ENCODE assay signal across 8 cellular contexts in the genomic region with DNA sequence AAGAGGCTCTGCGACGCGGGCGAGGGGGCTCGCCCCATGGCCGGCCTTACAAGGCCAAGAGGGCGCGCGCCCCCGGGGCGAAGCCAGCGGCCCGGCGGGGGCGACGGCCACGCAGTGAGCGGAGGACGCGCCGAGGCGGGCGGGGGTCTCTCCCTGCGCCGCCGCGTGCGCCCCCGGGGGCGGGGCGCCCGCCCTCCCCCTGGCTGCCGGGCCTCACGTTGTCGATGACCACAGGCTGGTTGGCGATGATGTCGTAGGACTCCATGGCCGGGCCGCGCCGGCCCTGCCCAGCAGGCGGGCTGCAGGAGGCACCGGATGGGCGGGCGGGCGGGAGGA. TPM values are rescaled to one million over a fixed set of nuclear protein-coding genes. Genes with fewer than 3 reads are reported as not detected.
DNase-seq lines count a peak whose midpoint lies in the region; ATAC-seq and TF ChIP-seq lines count a peak whose summit lies in the region.

No MANE protein-coding gene starts in this region.

- H3K27me3 ChIP-seq in SK-N-SH (ENCODE audit: insufficient read depth): no peaks in the 10 kb centered on the region
- no peaks in the 10 kb centered on the region for H3K27me3 ChIP-seq in iPS DF 6.9 (ENCODE audit: control insufficient read depth, insufficient read depth, low read length)
- no peaks in the 10 kb centered on the region for H3K27me3 ChIP-seq in stomach smooth muscle (ENCODE audit: control insufficient read depth in 1 of 2, insufficient read depth in 2 of 2, low read length in 2 of 2)

- no peak for TF ChIP-seq RAD21 in SK-N-SH (IDR thresholded peaks at IDR 0.05; ENCODE audit: low read length)

- peaks cover 31% of the 10 kb centered on the region for H3K79me2 ChIP-seq in SK-N-SH (ENCODE audit: insufficient read depth)

- peak overlapping the region; percentile 97 for H3K4me2 ChIP-seq in SK-N-SH

- H3K9ac ChIP-seq in SK-N-SH (peak overlapping the region; percentile 88), stomach smooth muscle (ENCODE audit: low read length in 2 of 2) (peak overlapping the region; percentile 73 to 75)

- H3F3A ChIP-seq in SK-N-SH (replicated peaks; ENCODE audit: insufficient read depth): peaks cover 15% of the 10 kb centered on the region

- DNase-seq in SK-N-SH (no peak), iPS DF 6.9 (ENCODE audit: low read depth, low spot score) (no peak), NCI-H69 (lab: John Stamatoyannopoulos, UW) (no peak), 8988T (no peak)

- 0 out of 2 replicates have a peak, but pooled peaks cover 7% of the 10 kb centered on the region for H4K20me1 ChIP-seq in SK-N-SH (ENCODE audit: insufficient read depth)

- no CpG with 5 or more reads among the region's 46 CpGs for WGBS in SK-N-SH (ENCODE audit: low lambda C conversion rate)
- WGBS in iPS DF 6.9 (ENCODE audit: insufficient coverage, insufficient read length): no CpG with 5 or more reads among the region's 46 CpGs

- ATAC-seq in SK-N-SH treated with all-trans-retinoic acid at 6 μM for 48 hours: no peak
- ATAC-seq in GM18861 (IDR thresholded peaks at IDR 0.05; ENCODE audit: unreplicated experiment): no peak

- H3K36me3 ChIP-seq in SK-N-SH (replicated peaks in 1 of 2; ENCODE audit: control insufficient read depth in 1 of 2, insufficient read depth in 2 of 2, low read length in 1 of 2): peaks cover 0 to 12% of the 10 kb centered on the region in 2 experiments
- H3K36me3 ChIP-seq in iPS DF 6.9 (ENCODE audit: control insufficient read depth, insufficient read depth, low read length): peaks cover 2% of the 10 kb centered on the region; the same call in 1 of the 2 replicates
- H3K36me3 ChIP-seq in stomach smooth muscle (ENCODE audit: control insufficient read depth in 2 of 2, insufficient read depth in 2 of 2, low read length in 2 of 2): peaks cover 0 to 9% of the 10 kb centered on the region in 2 donors

- H3K4me3 ChIP-seq in SK-N-SH (ENCODE audit: low read depth in 2 of 2, low read length in 1 of 2) (peak overlapping the region; percentile 71 to 81), iPS DF 6.9 (ENCODE audit: low read length) (peak overlapping the region; percentile 54), stomach smooth muscle (ENCODE audit: low read length in 2 of 2) (peak overlapping the region; percentile 85 to 88)

- no peaks in the 10 kb centered on the region for H3K9me2 ChIP-seq in SK-N-SH

- CTCF ChIA-PET in SK-N-SH (lab: Yijun Ruan, JAX): interaction anchor here (0.6 to 8.6 kb wide), 14 partner anchors 10 to 669 kb away, joined by 3 to 88 read pairs (median 5); a partner anchor contains a TSS

- H3K9me3 ChIP-seq in SK-N-SH: no peaks in the 10 kb centered on the region
- H3K9me3 ChIP-seq in iPS DF 6.9 (ENCODE audit: control insufficient read depth, insufficient read depth, low read length): no peaks in the 10 kb centered on the region
- no peaks in the 10 kb centered on the region for H3K9me3 ChIP-seq in stomach smooth muscle (ENCODE audit: control insufficient read depth in 2 of 2, low read length in 2 of 2)

- TF ChIP-seq EP300 in SK-N-SH (IDR thresholded peaks at IDR 0.05; ENCODE audit: borderline replicate concordance in 1 of 2, low read depth in 1 of 2, low read length in 1 of 2): no peak

- POLR2A ChIA-PET in SK-N-SH (lab: Yijun Ruan, JAX): interaction anchor here (0.9 to 1.8 kb wide), 4 partner anchors 12 to 30 kb away, joined by 3 to 26 read pairs (median 3); a partner anchor contains a TSS

- no peak for TF ChIP-seq CTCF in SK-N-SH (IDR thresholded peaks at IDR 0.05)
- TF ChIP-seq CTCF in VCaP (conservative IDR thresholded peaks at IDR 0.05): no peak

- H2AFZ ChIP-seq in SK-N-SH (ENCODE audit: low read depth): peak overlapping the region; percentile 36

- H3K4me1 ChIP-seq in SK-N-SH (ENCODE audit: control insufficient read depth in 1 of 2, insufficient read depth in 2 of 2, low read depth in 1 of 2, low read length in 1 of 2) (peaks cover 15% of the 10 kb centered on the region in 2 experiments; a peak in 3 of 4 replicates), iPS DF 6.9 (ENCODE audit: control insufficient read depth, insufficient read depth, low read length) (0 out of 2 replicates have a peak, but pooled peaks cover 1% of the 10 kb centered on the region), stomach smooth muscle (ENCODE audit: control insufficient read depth, insufficient read depth, low read length) (peaks cover 32% of the 10 kb centered on the region)

- peak overlapping the region; percentile 90 to 91 for H3K27ac ChIP-seq in SK-N-SH (ENCODE audit: low read depth in 2 of 2, low read length in 1 of 2)
- H3K27ac ChIP-seq in VCaP: peak overlapping the region; percentile 95
- no peak overlapping the region for H3K27ac ChIP-seq in iPS DF 6.9 (ENCODE audit: low read length)
- peak overlapping the region; percentile 73 for H3K27ac ChIP-seq in stomach smooth muscle (ENCODE audit: low read length)

TF ChIP-seq in SK-N-SH, 30 proteins besides CTCF, POLR2A, EP300 and RAD21:
- TF ChIP-seq POLR2AphosphoS5 (IDR thresholded peaks at IDR 0.05; ENCODE audit: low read depth, low read length): 0 out of 2 replicates have a peak, but pooled peaks have one; percentile 8
- TF ChIP-seq SIN3A (IDR thresholded peaks at IDR 0.05; ENCODE audit: borderline replicate concordance, low read depth, low read length): 0 out of 2 replicates have a peak, but pooled peaks have one; percentile 1
- TF ChIP-seq EZH2phosphoT487 (IDR thresholded peaks at IDR 0.05; ENCODE audit: borderline replicate concordance, low read depth): no peak
- TF ChIP-seq MXI1 (IDR thresholded peaks at IDR 0.05; ENCODE audit: low read depth, low read length): peak; percentile 23; the same call in 1 of the 2 replicates
- no peak for TF ChIP-seq FOXJ3 (CRISPR knock-in tag; IDR thresholded peaks at IDR 0.05)
- TF ChIP-seq FOXM1 (IDR thresholded peaks at IDR 0.05; ENCODE audit: low read depth): no peak

TF ChIP-seq in SK-N-SH treated with all-trans-retinoic acid at 6 μM for 48 hours, 23 proteins besides CTCF, POLR2A, EP300 and RAD21:
- TF ChIP-seq ARNTL (CRISPR knock-in tag; IDR thresholded peaks at IDR 0.05; ENCODE audit: borderline replicate concordance, low read depth): no peak

RNA-seq across cellular contexts. Expression of a gene that starts 0.2 kb away (rescaled TPM):
- 51.5 and 55.1 TPM in 2 replicates for polyA plus RNA-seq in SK-N-SH (2012; rRNA removed)
- 21.3 and 36.6 TPM in 2 replicates for polyA plus RNA-seq in SK-N-SH (2012; cell fraction: cytosol; rRNA removed)
- polyA plus RNA-seq in SK-N-SH (2012; cell fraction: nucleus; rRNA removed): 120 and 133 TPM in 2 replicates

RNA-seq across cellular contexts. Expression of a gene that starts 5.9 kb away (rescaled TPM):
- 3.1 and 5.6 TPM in 2 replicates for polyA plus RNA-seq in SK-N-SH (2012; rRNA removed)
- polyA plus RNA-seq in SK-N-SH (2012; cell fraction: cytosol; rRNA removed): 0.94 and 1.3 TPM in 2 replicates
- polyA plus RNA-seq in SK-N-SH (2012; cell fraction: nucleus; rRNA removed): 27.9 and 40.6 TPM in 2 replicates

RNA-seq across cellular contexts. Expression of a gene that starts 17.7 kb away (rescaled TPM):
- polyA plus RNA-seq in SK-N-SH (2012; rRNA removed): 493 and 702 TPM in 2 replicates
- polyA plus RNA-seq in SK-N-SH (2012; cell fraction: cytosol; rRNA removed): 540 and 572 TPM in 2 replicates
- polyA plus RNA-seq in SK-N-SH (2012; cell fraction: nucleus; rRNA removed): 262 and 386 TPM in 2 replicates

RNA-seq across cellular contexts. Expression of a gene that starts 49.8 kb away (rescaled TPM):
- 0.05 and 0.08 TPM in 2 replicates for polyA plus RNA-seq in SK-N-SH (2012; rRNA removed)
- 0.03 TPM in 1 of 2 replicates, not detected in the other for polyA plus RNA-seq in SK-N-SH (2012; cell fraction: cytosol; rRNA removed)
- polyA plus RNA-seq in SK-N-SH (2012; cell fraction: nucleus; rRNA removed): 0.97 and 1.0 TPM in 2 replicates
